In genomic region chr4:139214039-139214534, GRCh38 we compare ENCODE assay signal across 8 cellular contexts. TPM values are rescaled to one million over a fixed set of nuclear protein-coding genes. Genes with fewer than 3 reads are reported as not detected.
DNase-seq lines count a peak whose midpoint lies in the region; ATAC-seq and TF ChIP-seq lines count a peak whose summit lies in the region.

No MANE protein-coding gene starts in this region.

- WGBS in spleen, 5 donors, result 41 to 46% (median 44%) methylated on average over 7 of the region's 7 CpGs
- WGBS in ovary, 3 donors, result 41 to 60% (median 53%) methylated on average over 7 of the region's 7 CpGs

- no peak for TF ChIP-seq EP300 in ovary (IDR thresholded peaks at IDR 0.05)

- peak overlapping the region; percentile 77; the same call in 1 of the 2 replicates for H2AFZ ChIP-seq in Karpas-422 (ENCODE audit: low read length)

- H3K4me1 ChIP-seq in Karpas-422 (ENCODE audit: low read length) (peaks cover 19% of the 10 kb centered on the region), spleen (peaks cover 8 to 42% (median 24%) of the 10 kb centered on the region in 6 donors), ovary (ENCODE audit: insufficient read depth) (no peaks in the 10 kb centered on the region)

- no peaks in the 10 kb centered on the region for H3K27me3 Mint-ChIP-seq in activated B cell treated with CpG ODN at 0.5 μM for 24 hours

- no peaks in the 10 kb centered on the region for H3K9me3 ChIP-seq in Karpas-422 (ENCODE audit: low read length)
- H3K9me3 ChIP-seq in spleen, result no peaks in the 10 kb centered on the region
- no peaks in the 10 kb centered on the region for H3K9me3 ChIP-seq in ovary

- H3K4me2 ChIP-seq in Karpas-422 (ENCODE audit: low read depth, low read length, poor library complexity, severe bottlenecking), result peak overlapping the region; percentile 42

- no peaks in the 10 kb centered on the region for H3K9me3 Mint-ChIP-seq in activated B cell treated with CpG ODN at 0.5 μM for 24 hours

- peak; percentile 30 for DNase-seq in H7
- peak; percentile 92 for DNase-seq in Karpas-422
- peak; percentile 21 for DNase-seq in activated B cell treated with CpG ODN at 0.5 μM for 24 hours
- DNase-seq in spleen, result no peak
- no peak for DNase-seq in HuH-7.5 (ENCODE audit: low spot score)
- DNase-seq in ovary, result no peak
- no peak for DNase-seq in activated CD4-positive, alpha-beta T cell treated with anti-CD3 and anti-CD28 coated beads, Interleukin-2, amount 50 U/mL, for 4 hours

- H3K27me3 ChIP-seq in H7 (ENCODE audit: control insufficient read depth, insufficient read depth, low read length) (no peaks in the 10 kb centered on the region), Karpas-422 (ENCODE audit: low read length) (no peaks in the 10 kb centered on the region), spleen (replicated peaks in 1 of 7) (no peaks in the 10 kb centered on the region), ovary (no peaks in the 10 kb centered on the region)

- H3K4me3 Mint-ChIP-seq in activated B cell treated with CpG ODN at 0.5 μM for 24 hours, result peak overlapping the region; percentile 9

- H3K79me2 ChIP-seq in Karpas-422 (ENCODE audit: low read length), result no peaks in the 10 kb centered on the region

- peaks cover 15% of the 10 kb centered on the region for H3K4me1 Mint-ChIP-seq in activated B cell treated with CpG ODN at 0.5 μM for 24 hours

- peak overlapping the region; percentile 31; the same call in 1 of the 2 replicates for H3K9ac ChIP-seq in Karpas-422 (ENCODE audit: low read length)

- intact Hi-C loops in activated B cell treated with CpG ODN at 0.5 μM for 24 hours (cut with micrococcal nuclease), result loop anchor here (1.0 to 5.0 kb wide), 2 partner anchors 37 to 115 kb away; partner anchors contain the start of gene ELF2
- intact Hi-C loops in spleen (cut with DNase I; ENCODE audit: low total_unique reads), result no loop called here
- intact Hi-C loops in ovary (cut with DNase I), result no loop called here

- no peaks in the 10 kb centered on the region for H3K9me2 ChIP-seq in Karpas-422 (replicated peaks; ENCODE audit: insufficient read depth, low read length)

- peak overlapping the region; percentile 53 for H3K27ac Mint-ChIP-seq in activated B cell treated with CpG ODN at 0.5 μM for 24 hours

- H3K36me3 Mint-ChIP-seq in activated B cell treated with CpG ODN at 0.5 μM for 24 hours (ENCODE audit: low read depth), result no peaks in the 10 kb centered on the region

- H3K27ac ChIP-seq in Karpas-422 (ENCODE audit: low read length) (peak overlapping the region; percentile 27; the same call in 1 of the 2 replicates), spleen (peak overlapping the region in 6 of 8 donors; percentile 43 to 63 (median 54)), ovary (no peak overlapping the region)

- H3K36me3 ChIP-seq in H7 (replicated peaks; ENCODE audit: control insufficient read depth, insufficient read depth, low read length), result no peaks in the 10 kb centered on the region
- no peaks in the 10 kb centered on the region for H3K36me3 ChIP-seq in Karpas-422 (ENCODE audit: insufficient read depth, low read length)
- no peaks in the 10 kb centered on the region for H3K36me3 ChIP-seq in spleen
- no peaks in the 10 kb centered on the region for H3K36me3 ChIP-seq in ovary

- TF ChIP-seq POLR2A in spleen (IDR thresholded peaks at IDR 0.05) (no peak), ovary (IDR thresholded peaks at IDR 0.05) (no peak)

- POLR2A ChIA-PET in activated B cell treated with CpG ODN at 0.5 μM for 24 hours (lab: Charles Lee), result interaction anchor here (0.6 to 2.7 kb wide), 4 partner anchors 33 to 131 kb away, joined by 3 to 15 read pairs (median 6); partner anchors contain the start of gene ELF2

- H3K4me3 ChIP-seq in H7 (ENCODE audit: insufficient read depth, low read depth, low read length), result no peak overlapping the region
- no peak overlapping the region for H3K4me3 ChIP-seq in Karpas-422 (ENCODE audit: low read length)
- no peak overlapping the region for H3K4me3 ChIP-seq in spleen
- no peak overlapping the region for H3K4me3 ChIP-seq in ovary

- CTCF ChIA-PET in activated B cell treated with CpG ODN at 0.5 μM for 24 hours (lab: Charles Lee), result interaction anchor here (1.1 kb wide), 1 partner anchor 13 kb away, joined by 3 read pairs; no protein-coding TSS in a partner anchor

- no peaks in the 10 kb centered on the region for H4K20me1 ChIP-seq in Karpas-422 (ENCODE audit: insufficient read depth, low read depth, low read length)

- no peak for TF ChIP-seq CTCF in activated B cell treated with CpG ODN at 0.5 μM for 24 hours (IDR thresholded peaks at IDR 0.05)
- no peak for TF ChIP-seq CTCF in spleen (IDR thresholded peaks at IDR 0.05 in 8 of 11, conservative IDR thresholded peaks at IDR 0.05 in 3 of 11)
- no peak for TF ChIP-seq CTCF in ovary (IDR thresholded peaks at IDR 0.05)

- ATAC-seq in GM18508 (IDR thresholded peaks at IDR 0.05; ENCODE audit: insufficient read depth, unreplicated experiment), result peak; percentile 99
- ATAC-seq in activated B cell treated with CpG ODN at 0.5 μM for 24 hours (ENCODE audit: low read depth), result peak; percentile 99

RNA-seq across cellular contexts. Expression of gene ELF2, which starts 37.1 kb away (rescaled TPM):
- 29.9 and 45.6 TPM in 2 replicates for total RNA-seq in H7 (2014; rRNA removed; shearing (Covaris generic))
- 17.4 and 33.1 TPM in 2 replicates for total RNA-seq in Karpas-422 (2014; rRNA removed; shearing (Covaris generic); ENCODE audit: low replicate concordance)
- 48.7 and 57.9 TPM in 2 replicates for total RNA-seq in activated B cell treated with CpG ODN at 0.5 μM for 24 hours
- 10 to 100 TPM; 57.8 to 85.8 (median 69.1) TPM for total RNA-seq in spleen
- polyA plus RNA-seq in spleen, result 10 to 100 TPM; 13.0 to 14.7 (median 13.9) TPM
- 10 to 100 TPM; 41.7 to 66.8 (median 53.0) TPM for total RNA-seq in ovary
- 10 to 100 TPM; 28.8 to 39.4 TPM for polyA plus RNA-seq in ovary

Comparison
In these comparisons a context has a peak if more than half of its experiments do, and no peak if none do; other contexts are left out.
1. DNase-seq: peak in H7 (single experiment), Karpas-422 (single experiment) and activated B cell treated with CpG ODN at 0.5 μM for 24 hours (single experiment); none in spleen (single experiment), HuH-7.5 (single experiment), ovary (0 of 5) and activated CD4-positive, alpha-beta T cell treated with anti-CD3 and anti-CD28 coated beads, Interleukin-2, amount 50 U/mL, for 4 hours (0 of 2).
2. H3K27ac ChIP-seq: peak in Karpas-422 (single experiment) and spleen (6 of 8); none in ovary (0 of 2).